13 cellular contexts compared by ENCODE assay signal in the genomic region with DNA sequence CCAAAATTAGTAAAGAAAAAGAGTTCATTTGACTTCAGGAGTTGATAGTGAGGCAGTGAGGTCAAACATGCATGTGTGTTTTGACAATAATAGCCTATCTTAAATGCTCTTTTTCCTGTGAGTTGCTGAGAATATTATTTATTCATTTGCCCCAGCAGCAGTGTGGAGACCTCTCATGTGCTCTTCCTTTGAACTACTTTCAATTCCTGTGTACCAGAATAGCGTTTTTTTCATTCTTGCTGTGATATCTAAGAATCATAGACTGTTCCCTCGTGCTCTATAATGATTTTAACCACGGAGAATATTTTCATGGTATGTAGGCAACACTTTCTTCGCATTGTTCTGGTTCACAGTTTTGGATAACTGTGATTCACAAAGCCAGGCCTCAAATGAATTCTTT. TPM values are rescaled to one million over a fixed set of nuclear protein-coding genes. Genes with fewer than 3 reads are reported as not detected.
A peak's percentile ranks its signal among the peaks of the same experiment; 100 is the strongest.
DNase-seq lines count a peak whose midpoint lies in the region; ATAC-seq and TF ChIP-seq lines count a peak whose summit lies in the region.
"Had no signal": no experiment of that assay in that cellular context is flagged by ENCODE, and none has a peak within 500 bp of the region (broad histone marks: within the 10 kb centered on the region; RNA-seq: fewer than 3 reads in every experiment).

No MANE protein-coding gene starts in this region.

- TF ChIP-seq POLR2A in body of pancreas (IDR thresholded peaks at IDR 0.05): no peak

- no peaks in the 10 kb centered on the region for H3K27me3 ChIP-seq in body of pancreas
- H3K27me3 ChIP-seq: ascending aorta had no signal

- H3K36me3 ChIP-seq in body of pancreas (replicated peaks in 1 of 2; ENCODE audit: insufficient read depth in 1 of 2, low read depth in 2 of 2): no peaks in the 10 kb centered on the region
- H3K36me3 ChIP-seq: ascending aorta had no signal

- H3K27me3 Mint-ChIP-seq in activated CD4-positive, alpha-beta T cell treated with anti-CD3 and anti-CD28 coated beads, Interleukin-2, amount 10 ng/mL, durations not matched to agents 24 days and 14 days: no peaks in the 10 kb centered on the region
- no peaks in the 10 kb centered on the region for H3K27me3 Mint-ChIP-seq in activated B cell treated with CpG ODN at 0.5 μM for 24 hours
- H3K27me3 Mint-ChIP-seq in stimulated activated naive B cell treated with anti-CD40 and anti-IgM and Interleukin-4, amounts not matched to agents 10 μg/mL and 1 μg/mL and 100 μg/mL, for 72 hours: no peaks in the 10 kb centered on the region

- peaks cover 17% of the 10 kb centered on the region for H3K9me3 Mint-ChIP-seq in activated CD4-positive, alpha-beta T cell treated with anti-CD3 and anti-CD28 coated beads, Interleukin-2, amount 10 ng/mL, durations not matched to agents 24 days and 14 days
- peaks cover 6% of the 10 kb centered on the region for H3K9me3 Mint-ChIP-seq in activated B cell treated with CpG ODN at 0.5 μM for 24 hours
- H3K9me3 Mint-ChIP-seq in stimulated activated naive B cell treated with anti-CD40 and anti-IgM and Interleukin-4, amounts not matched to agents 10 μg/mL and 1 μg/mL and 100 μg/mL, for 72 hours: peaks cover 4 to 5% of the 10 kb centered on the region in 2 donors

- POLR2A ChIA-PET in activated B cell treated with CpG ODN at 0.5 μM for 24 hours (lab: Charles Lee): no interaction called here

- H3K9me3 ChIP-seq in body of pancreas: no peaks in the 10 kb centered on the region
- H3K9me3 ChIP-seq: ascending aorta had no signal

- H3K4me1 Mint-ChIP-seq in activated CD4-positive, alpha-beta T cell treated with anti-CD3 and anti-CD28 coated beads, Interleukin-2, amount 10 ng/mL, durations not matched to agents 24 days and 14 days: peaks cover 36% of the 10 kb centered on the region
- peaks cover 65% of the 10 kb centered on the region for H3K4me1 Mint-ChIP-seq in activated B cell treated with CpG ODN at 0.5 μM for 24 hours
- H3K4me1 Mint-ChIP-seq in stimulated activated naive B cell treated with anti-CD40 and anti-IgM and Interleukin-4, amounts not matched to agents 10 μg/mL and 1 μg/mL and 100 μg/mL, for 72 hours: peaks cover 38 to 72% of the 10 kb centered on the region in 2 donors

- no peak overlapping the region for H3K4me3 ChIP-seq in body of pancreas
- H3K4me3 ChIP-seq: ascending aorta had no signal

- H3K27ac Mint-ChIP-seq in activated CD4-positive, alpha-beta T cell treated with anti-CD3 and anti-CD28 coated beads, Interleukin-2, amount 10 ng/mL, durations not matched to agents 24 days and 14 days: no peak overlapping the region
- no peak overlapping the region for H3K27ac Mint-ChIP-seq in activated B cell treated with CpG ODN at 0.5 μM for 24 hours
- H3K27ac Mint-ChIP-seq in stimulated activated naive B cell treated with anti-CD40 and anti-IgM and Interleukin-4, amounts not matched to agents 10 μg/mL and 1 μg/mL and 100 μg/mL, for 72 hours: no peak overlapping the region

- H3K4me3 Mint-ChIP-seq in activated CD4-positive, alpha-beta T cell treated with anti-CD3 and anti-CD28 coated beads, Interleukin-2, amount 10 ng/mL, durations not matched to agents 24 days and 14 days: no peak overlapping the region
- peak overlapping the region; percentile 44 for H3K4me3 Mint-ChIP-seq in activated B cell treated with CpG ODN at 0.5 μM for 24 hours
- peak overlapping the region; percentile 28 to 36 for H3K4me3 Mint-ChIP-seq in stimulated activated naive B cell treated with anti-CD40 and anti-IgM and Interleukin-4, amounts not matched to agents 10 μg/mL and 1 μg/mL and 100 μg/mL, for 72 hours

- intact Hi-C loops in activated CD4-positive, alpha-beta T cell treated with anti-CD3 and anti-CD28 coated beads, Interleukin-2, amount 10 ng/mL, durations not matched to agents 24 days and 14 days (cut with micrococcal nuclease): no loop called here
- intact Hi-C loops in activated B cell treated with CpG ODN at 0.5 μM for 24 hours (cut with micrococcal nuclease) (loop anchor here (1.0 kb wide), 1 partner anchor 8 kb away; no protein-coding TSS in a partner anchor), body of pancreas (cut with DNase I) (no loop called here)

- H3K4me1 ChIP-seq in body of pancreas: peaks cover 10% of the 10 kb centered on the region

- no peak overlapping the region for H3K27ac ChIP-seq in body of pancreas
- H3K27ac ChIP-seq: ascending aorta had no signal

- DNase-seq in activated CD4-positive, alpha-beta T cell treated with anti-CD3 and anti-CD28 coated beads, Interleukin-2, amount 10 ng/mL, durations not matched to agents 24 days and 14 days: peak; percentile 19
- no peak for DNase-seq in activated CD4-positive, alpha-beta T cell treated with anti-CD3 and anti-CD28 coated beads for 48 hours
- no peak for DNase-seq in activated B cell treated with CpG ODN at 0.5 μM for 24 hours
- DNase-seq in stimulated activated naive B cell treated with anti-CD40 and anti-IgM and Interleukin-4, amounts not matched to agents 10 μg/mL and 1 μg/mL and 100 μg/mL, for 72 hours: no peak
- DNase-seq in NCI-H128 (lab: John Stamatoyannopoulos, UW; ENCODE audit: unreplicated experiment): no peak
- no peak for DNase-seq in body of pancreas
- DNase-seq: activated CD4-positive, CD25-positive, alpha-beta regulatory T cell; Calu3; NCI-H2107; occipital lobe had no signal

- H3K36me3 Mint-ChIP-seq in activated CD4-positive, alpha-beta T cell treated with anti-CD3 and anti-CD28 coated beads, Interleukin-2, amount 10 ng/mL, durations not matched to agents 24 days and 14 days (ENCODE audit: low read depth): peaks cover 10% of the 10 kb centered on the region
- peaks cover 2% of the 10 kb centered on the region for H3K36me3 Mint-ChIP-seq in activated B cell treated with CpG ODN at 0.5 μM for 24 hours (ENCODE audit: low read depth)
- H3K36me3 Mint-ChIP-seq in stimulated activated naive B cell treated with anti-CD40 and anti-IgM and Interleukin-4, amounts not matched to agents 10 μg/mL and 1 μg/mL and 100 μg/mL, for 72 hours: peaks cover 5 to 13% of the 10 kb centered on the region in 2 donors

- peak; percentile 43 for ATAC-seq in GM21825 (IDR thresholded peaks at IDR 0.05; ENCODE audit: unreplicated experiment)
- no peak for ATAC-seq in activated B cell treated with CpG ODN at 0.5 μM for 24 hours (ENCODE audit: low read depth)
- peak in 1 of 2 donors; percentile 19 for ATAC-seq in stimulated activated naive B cell treated with anti-CD40 and anti-IgM and Interleukin-4, amounts not matched to agents 10 μg/mL and 1 μg/mL and 100 μg/mL, for 72 hours (replicated peaks)
- ATAC-seq in HG03354 (IDR thresholded peaks at IDR 0.05; ENCODE audit: poor library complexity, severe bottlenecking, unreplicated experiment): no peak
- no peak for ATAC-seq in body of pancreas

- TF ChIP-seq CTCF in activated B cell treated with CpG ODN at 0.5 μM for 24 hours (IDR thresholded peaks at IDR 0.05): no peak
- no peak for TF ChIP-seq CTCF in body of pancreas (IDR thresholded peaks at IDR 0.05)

- WGBS in body of pancreas, 2 donors: 64 to 70% methylated on average over 4 of the region's 4 CpGs

- CTCF ChIA-PET in activated B cell treated with CpG ODN at 0.5 μM for 24 hours (lab: Charles Lee): interaction anchor here (1.8 kb wide), 1 partner anchor 21 kb away, joined by 6 read pairs; no protein-coding TSS in a partner anchor

RNA-seq across cellular contexts. Expression of gene CDYL, which starts 5.2 kb away (rescaled TPM):
- 23.4 and 24.4 TPM in 2 replicates for total RNA-seq in activated CD4-positive, alpha-beta T cell treated with anti-CD3 and anti-CD28 coated beads, Interleukin-2, amount 10 ng/mL, durations not matched to agents 24 days and 14 days
- 47.5 and 49.8 TPM in 2 replicates for total RNA-seq in activated B cell treated with CpG ODN at 0.5 μM for 24 hours
- 1 to 10 TPM; 6.6 to 8.0 TPM for total RNA-seq in body of pancreas
